In genomic region chr14:91417983-91418386, GRCh38 we compare ENCODE assay signal across 8 cellular contexts. TPM values are rescaled to one million over a fixed set of nuclear protein-coding genes. Genes with fewer than 3 reads are reported as not detected.
A peak's percentile ranks its signal among the peaks of the same experiment; 100 is the strongest.
DNase-seq lines count a peak whose midpoint lies in the region; ATAC-seq and TF ChIP-seq lines count a peak whose summit lies in the region.

No MANE protein-coding gene starts in this region.

- H3K79me2 ChIP-seq in mesendoderm (ENCODE audit: control insufficient read depth, insufficient read depth, low read length) = peaks cover 28% of the 10 kb centered on the region

- no peak overlapping the region for H2BK5ac ChIP-seq in mesendoderm (ENCODE audit: low read length)

- H3K18ac ChIP-seq in mesendoderm (ENCODE audit: low read length) = peak overlapping the region; percentile 94

- peak overlapping the region; percentile 65 for H3K4me2 ChIP-seq in mesendoderm (ENCODE audit: low read length)

- H3K4me3 Mint-ChIP-seq in HFFc6 = no peak overlapping the region; the same call in 1 of the 2 replicates

- peak overlapping the region; percentile 84 for H3K56ac ChIP-seq in mesendoderm (ENCODE audit: low read length)

- TF ChIP-seq POLR2A in GM15510 (IDR thresholded peaks at IDR 0.05; ENCODE audit: borderline replicate concordance, extremely low read depth, insufficient read length) = peak; percentile 56

- H3K27ac ChIP-seq in colonic mucosa (no peak overlapping the region), mesendoderm (ENCODE audit: low read depth, low read length) (no peak overlapping the region), substantia nigra (ENCODE audit: low read depth, low read length, poor library complexity, severe bottlenecking) (peak overlapping the region; percentile 21)

- no peaks in the 10 kb centered on the region for H3K36me3 Mint-ChIP-seq in HFFc6 (ENCODE audit: low read depth)

- no peak overlapping the region for H2BK15ac ChIP-seq in mesendoderm (replicated peaks; ENCODE audit: low read depth)

- peaks cover 12% of the 10 kb centered on the region for H3K4me1 ChIP-seq in colonic mucosa
- H3K4me1 ChIP-seq in mesendoderm (ENCODE audit: control insufficient read depth, low read depth, low read length) = peaks cover 12% of the 10 kb centered on the region

- peak overlapping the region; percentile 81 for H3K4ac ChIP-seq in mesendoderm (ENCODE audit: low read depth, low read length)

- H3K79me1 ChIP-seq in mesendoderm (ENCODE audit: low read length) = peaks cover 7% of the 10 kb centered on the region

- no peak overlapping the region for H2BK120ac ChIP-seq in mesendoderm (ENCODE audit: low read depth, low read length)

- no peaks in the 10 kb centered on the region for H3K9me3 ChIP-seq in colonic mucosa

- H3K27me3 ChIP-seq in colonic mucosa (no peaks in the 10 kb centered on the region), mesendoderm (ENCODE audit: insufficient read depth, low read length, poor library complexity) (no peaks in the 10 kb centered on the region)

- H3K4me3 ChIP-seq in colonic mucosa (peak overlapping the region; percentile 39), mesendoderm (ENCODE audit: low read length) (no peak overlapping the region)

- H3K36me3 ChIP-seq in colonic mucosa = no peaks in the 10 kb centered on the region
- H3K36me3 ChIP-seq in mesendoderm (ENCODE audit: control insufficient read depth, insufficient read depth, low read length) = no peaks in the 10 kb centered on the region

- intact Hi-C loops in colonic mucosa (cut with DNase I) = loop anchor here (2.0 kb wide), 1 partner anchor 63 kb away; no protein-coding TSS in a partner anchor

- no peak overlapping the region for H3K23ac ChIP-seq in mesendoderm (ENCODE audit: low read length)

- no peaks in the 10 kb centered on the region for H3K4me1 Mint-ChIP-seq in HFFc6 (ENCODE audit: low read depth)

- no peaks in the 10 kb centered on the region for H3K9me3 Mint-ChIP-seq in HFFc6

- H2AK5ac ChIP-seq in mesendoderm (ENCODE audit: low read length) = no peak overlapping the region

- H3K9ac ChIP-seq in colonic mucosa (ENCODE audit: low read depth in 2 of 2, low read length in 2 of 2) (peak overlapping the region; percentile 28 to 55), mesendoderm (ENCODE audit: low read length) (peak overlapping the region; percentile 47)

- peaks cover 47% of the 10 kb centered on the region for H3K27me3 Mint-ChIP-seq in HFFc6 (ENCODE audit: insufficient read depth)

- ATAC-seq in GM21786 (IDR thresholded peaks at IDR 0.05; ENCODE audit: unreplicated experiment) = peak; percentile 12

- no peak overlapping the region for H3K27ac Mint-ChIP-seq in HFFc6

- no CpG with 5 or more reads among the region's 53 CpGs for WGBS in mesendoderm (ENCODE audit: extremely low coverage, insufficient coverage, low lambda C conversion rate)

- no peak overlapping the region for H4K5ac ChIP-seq in mesendoderm (ENCODE audit: low read length)

- TF ChIP-seq CTCF in colonic mucosa (IDR thresholded peaks at IDR 0.05) (no peak), HFFc6 (IDR thresholded peaks at IDR 0.05) (no peak)

- H4K8ac ChIP-seq in mesendoderm (ENCODE audit: low read depth, low read length) = peak overlapping the region; percentile 94

- DNase-seq in KG1 (lab: John Stamatoyannopoulos, UW) = peak; percentile 34
- DNase-seq in T-helper 22 cell (ENCODE audit: low read depth) = peak; percentile 51
- no peak for DNase-seq in colonic mucosa
- DNase-seq in mesendoderm = peak; percentile 65
- DNase-seq in substantia nigra (lab: John Stamatoyannopoulos, UW) = peak in 5 of 49 donors; percentile 23 to 69 (median 38)
- DNase-seq in HFFc6 = no peak

RNA-seq across cellular contexts. Expression of gene CCDC88C, which starts 0.4 kb away (rescaled TPM):
- total RNA-seq in colonic mucosa = 10 to 100 TPM; 45.6 to 48.0 TPM
- polyA plus RNA-seq in mesendoderm (2013, experiment 1 of 2) = 19.8 TPM
- polyA plus RNA-seq in mesendoderm (2013, experiment 2 of 2) = 20.9 TPM
- under 1 TPM in 3 of 6 experiments, not detected in 3; 0.09 to 0.61 (median 0.19) TPM for total RNA-seq in HFFc6 (2021; fragmentation: NEBNext Ultra II Directional; extraction: Animal tissue kit (Norgen Biotek cat#: 25700))

Comparison
In these comparisons a context has a peak if more than half of its experiments do, and no peak if none do; other contexts are left out.
1. DNase-seq: peak in KG1 (single experiment), T-helper 22 cell (single experiment) and mesendoderm (single experiment); none in colonic mucosa (single experiment) and HFFc6 (single experiment).
2. RNA of gene CCDC88C, which starts 0.4 kb away (total RNA-seq): 45.6 to 48.0 TPM in colonic mucosa; 0.09 to 0.61 TPM in HFFc6; every median in the first group is over 10 times any median in the second.